ENCODE assay signal across 1 cellular context in genomic region chr6:28212510-28213212, GRCh38.
A peak's percentile ranks its signal among the peaks of the same experiment; 100 is the strongest.
TF ChIP-seq lines count a peak whose summit lies in the region.

No MANE protein-coding gene starts in this region.

TF ChIP-seq in SK-N-SH, 30 proteins besides CTCF, POLR2A, EP300 and RAD21 (continued from another document):
- TF ChIP-seq ZBTB33 (IDR thresholded peaks at IDR 0.05; ENCODE audit: borderline replicate concordance, low read depth) (0 out of 2 replicates have a peak, but pooled peaks have one; percentile 25), FOSL2 (IDR thresholded peaks at IDR 0.05; ENCODE audit: borderline replicate concordance, low read depth) (peak; percentile 66; the same call in 1 of the 2 replicates), USF1 (IDR thresholded peaks at IDR 0.05; ENCODE audit: borderline replicate concordance, low read depth) (peak; percentile 13; the same call in 1 of the 2 replicates)
